Comparison of ENCODE assay signal across 13 cellular contexts in genomic region chr3:48708481-48708889, GRCh38. TPM values are rescaled to one million over a fixed set of nuclear protein-coding genes. Genes with fewer than 3 reads are reported as not detected.
DNase-seq lines count a peak whose midpoint lies in the region; ATAC-seq and TF ChIP-seq lines count a peak whose summit lies in the region.
"Had no signal": no experiment of that assay in that cellular context is flagged by ENCODE, and none has a peak within 500 bp of the region (broad histone marks: within the 10 kb centered on the region; RNA-seq: fewer than 3 reads in every experiment).

No MANE protein-coding gene starts in this region.

- H3K4me3 ChIP-seq in fibroblast of villous mesenchyme (ENCODE audit: low read depth, low read length) = no peak overlapping the region

- H3K4me1 Mint-ChIP-seq in activated CD8-positive, alpha-beta memory T cell treated with anti-CD3 and anti-CD28 coated beads, Interleukin-2, amount 10 ng/mL, durations not matched to agents 7 days and 5 days = peaks cover 39% of the 10 kb centered on the region
- H3K4me1 Mint-ChIP-seq in activated T-helper 17 cell treated with anti-CD3 and anti-CD28 coated beads, Interleukin-2, amount 50 U/mL, for 72 hours = peaks cover 10% of the 10 kb centered on the region
- H3K4me1 Mint-ChIP-seq in stimulated activated effector memory CD8-positive, alpha-beta T cell treated with anti-CD3 and anti-CD28 coated beads, Interleukin-12 subunit alpha, Interleukin-12 subunit beta, amount 100 ng/mL, for 72 hours = peaks cover 39% of the 10 kb centered on the region

- no peak for ATAC-seq in activated CD8-positive, alpha-beta memory T cell treated with anti-CD3 and anti-CD28 coated beads, Interleukin-2, amount 10 ng/mL, durations not matched to agents 7 days and 5 days
- ATAC-seq in activated T-helper 17 cell treated with anti-CD3 and anti-CD28 coated beads, Interleukin-2, amount 50 U/mL, for 72 hours (replicated peaks) = peak; percentile 87
- ATAC-seq in stimulated activated effector memory CD8-positive, alpha-beta T cell treated with anti-CD3 and anti-CD28 coated beads, Interleukin-12 subunit alpha, Interleukin-12 subunit beta, amount 100 ng/mL, for 72 hours = peak; percentile 82
- no peak for ATAC-seq in HG02884 (IDR thresholded peaks at IDR 0.05; ENCODE audit: unreplicated experiment)
- ATAC-seq: T-cell had no signal

- no peak for DNase-seq in activated CD8-positive, alpha-beta memory T cell treated with anti-CD3 and anti-CD28 coated beads, Interleukin-2, amount 10 ng/mL, durations not matched to agents 7 days and 5 days
- no peak for DNase-seq in activated CD8-positive, alpha-beta memory T cell treated with anti-CD3 and anti-CD28 coated beads, Interleukin-2, amount 50 U/mL, for 4 hours
- DNase-seq in fibroblast of villous mesenchyme (ENCODE audit: low read depth) (peak; percentile 22), SKM-1 treated with dmso at 0.1 percent for 144 hours (lab: John Stamatoyannopoulos, UW; ENCODE audit: unreplicated experiment) (no peak), GOT3 (lab: John Stamatoyannopoulos, UW) (no peak)
- DNase-seq in stimulated activated effector memory CD8-positive, alpha-beta T cell treated with anti-CD3 and anti-CD28 coated beads, Interleukin-12 subunit alpha, Interleukin-12 subunit beta, amount 100 ng/mL, for 72 hours (ENCODE audit: low spot score in 2 of 2) = no peak
- DNase-seq: activated gamma-delta T cell, AML-193, hippocampal formation, occipital lobe, T-cell had no signal

- peaks cover 37% of the 10 kb centered on the region for H3K36me3 Mint-ChIP-seq in activated CD8-positive, alpha-beta memory T cell treated with anti-CD3 and anti-CD28 coated beads, Interleukin-2, amount 10 ng/mL, durations not matched to agents 7 days and 5 days
- H3K36me3 Mint-ChIP-seq in activated T-helper 17 cell treated with anti-CD3 and anti-CD28 coated beads, Interleukin-2, amount 50 U/mL, for 72 hours (ENCODE audit: low read depth) = peaks cover 89% of the 10 kb centered on the region
- H3K36me3 Mint-ChIP-seq in stimulated activated effector memory CD8-positive, alpha-beta T cell treated with anti-CD3 and anti-CD28 coated beads, Interleukin-12 subunit alpha, Interleukin-12 subunit beta, amount 100 ng/mL, for 72 hours = peaks cover 97% of the 10 kb centered on the region

- CTCF ChIA-PET in activated CD8-positive, alpha-beta memory T cell treated with anti-CD3 and anti-CD28 coated beads, Interleukin-2, amount 10 ng/mL, durations not matched to agents 7 days and 5 days (lab: Charles Lee) = interaction anchor here (1.7 to 3.4 kb wide), 3 partner anchors 17 to 32 kb away, joined by 3 to 13 read pairs (median 3); partner anchors contain the start of gene NCKIPSD

- no peak overlapping the region for H3K4me3 Mint-ChIP-seq in activated CD8-positive, alpha-beta memory T cell treated with anti-CD3 and anti-CD28 coated beads, Interleukin-2, amount 10 ng/mL, durations not matched to agents 7 days and 5 days
- H3K4me3 Mint-ChIP-seq in activated T-helper 17 cell treated with anti-CD3 and anti-CD28 coated beads, Interleukin-2, amount 50 U/mL, for 72 hours = peak overlapping the region; percentile 38
- H3K4me3 Mint-ChIP-seq in stimulated activated effector memory CD8-positive, alpha-beta T cell treated with anti-CD3 and anti-CD28 coated beads, Interleukin-12 subunit alpha, Interleukin-12 subunit beta, amount 100 ng/mL, for 72 hours = no peak overlapping the region

- no peak for TF ChIP-seq CTCF in fibroblast of villous mesenchyme (IDR thresholded peaks at IDR 0.05; ENCODE audit: insufficient read depth, low read depth, low read length)

- no peaks in the 10 kb centered on the region for H3K27me3 Mint-ChIP-seq in activated CD8-positive, alpha-beta memory T cell treated with anti-CD3 and anti-CD28 coated beads, Interleukin-2, amount 10 ng/mL, durations not matched to agents 7 days and 5 days
- H3K27me3 Mint-ChIP-seq in activated T-helper 17 cell treated with anti-CD3 and anti-CD28 coated beads, Interleukin-2, amount 50 U/mL, for 72 hours = no peaks in the 10 kb centered on the region
- H3K27me3 Mint-ChIP-seq: T-cell had no signal

- H3K27ac Mint-ChIP-seq in activated CD8-positive, alpha-beta memory T cell treated with anti-CD3 and anti-CD28 coated beads, Interleukin-2, amount 10 ng/mL, durations not matched to agents 7 days and 5 days = peak overlapping the region; percentile 37
- peak overlapping the region; percentile 86 for H3K27ac Mint-ChIP-seq in activated T-helper 17 cell treated with anti-CD3 and anti-CD28 coated beads, Interleukin-2, amount 50 U/mL, for 72 hours
- peak overlapping the region; percentile 79 for H3K27ac Mint-ChIP-seq in stimulated activated effector memory CD8-positive, alpha-beta T cell treated with anti-CD3 and anti-CD28 coated beads, Interleukin-12 subunit alpha, Interleukin-12 subunit beta, amount 100 ng/mL, for 72 hours

- no peaks in the 10 kb centered on the region for H3K9me3 Mint-ChIP-seq in activated CD8-positive, alpha-beta memory T cell treated with anti-CD3 and anti-CD28 coated beads, Interleukin-2, amount 10 ng/mL, durations not matched to agents 7 days and 5 days (ENCODE audit: low read depth)
- H3K9me3 Mint-ChIP-seq in activated T-helper 17 cell treated with anti-CD3 and anti-CD28 coated beads, Interleukin-2, amount 50 U/mL, for 72 hours = no peaks in the 10 kb centered on the region
- H3K9me3 Mint-ChIP-seq in stimulated activated effector memory CD8-positive, alpha-beta T cell treated with anti-CD3 and anti-CD28 coated beads, Interleukin-12 subunit alpha, Interleukin-12 subunit beta, amount 100 ng/mL, for 72 hours = no peaks in the 10 kb centered on the region
- H3K9me3 Mint-ChIP-seq: T-cell had no signal

RNA-seq across cellular contexts. Expression of gene IP6K2, which starts 8.5 kb away (rescaled TPM):
- total RNA-seq in activated CD8-positive, alpha-beta memory T cell treated with anti-CD3 and anti-CD28 coated beads, Interleukin-2, amount 10 ng/mL, durations not matched to agents 7 days and 5 days = 10 to 100 TPM; 65.3 to 69.7 TPM
- 10 to 100 TPM; 43.4 to 51.1 TPM for total RNA-seq in activated T-helper 17 cell treated with anti-CD3 and anti-CD28 coated beads, Interleukin-2, amount 50 U/mL, for 72 hours
- 46.4 and 55.7 TPM in 2 replicates for total RNA-seq in fibroblast of villous mesenchyme

RNA-seq across cellular contexts. Expression of gene NCKIPSD, which starts 22.8 kb away (rescaled TPM):
- 10 to 100 TPM; 33.4 to 43.0 TPM for total RNA-seq in activated CD8-positive, alpha-beta memory T cell treated with anti-CD3 and anti-CD28 coated beads, Interleukin-2, amount 10 ng/mL, durations not matched to agents 7 days and 5 days
- 100 to 1,000 TPM in 1 of 2 donors, 10 to 100 TPM in 1; 58.0 to 110 TPM for total RNA-seq in activated T-helper 17 cell treated with anti-CD3 and anti-CD28 coated beads, Interleukin-2, amount 50 U/mL, for 72 hours
- total RNA-seq in fibroblast of villous mesenchyme = 17.7 and 23.3 TPM in 2 replicates

RNA-seq across cellular contexts. Expression of gene CELSR3, which starts 45.8 kb away (rescaled TPM):
- total RNA-seq in activated CD8-positive, alpha-beta memory T cell treated with anti-CD3 and anti-CD28 coated beads, Interleukin-2, amount 10 ng/mL, durations not matched to agents 7 days and 5 days = 10 to 100 TPM; 20.9 to 24.0 TPM
- 10 to 100 TPM; 20.3 to 27.1 TPM for total RNA-seq in activated T-helper 17 cell treated with anti-CD3 and anti-CD28 coated beads, Interleukin-2, amount 50 U/mL, for 72 hours
- total RNA-seq in fibroblast of villous mesenchyme = 1.6 and 1.7 TPM in 2 replicates

Comparison
In these comparisons a context has a peak if more than half of its experiments do, and no peak if none do; other contexts are left out.
1. ATAC-seq: peak in activated T-helper 17 cell treated with anti-CD3 and anti-CD28 coated beads, Interleukin-2, amount 50 U/mL, for 72 hours (single experiment) and stimulated activated effector memory CD8-positive, alpha-beta T cell treated with anti-CD3 and anti-CD28 coated beads, Interleukin-12 subunit alpha, Interleukin-12 subunit beta, amount 100 ng/mL, for 72 hours (single experiment); none in activated CD8-positive, alpha-beta memory T cell treated with anti-CD3 and anti-CD28 coated beads, Interleukin-2, amount 10 ng/mL, durations not matched to agents 7 days and 5 days (single experiment) and HG02884 (single experiment).
2. Peak in every context shown above with its lines, with median percentiles within 50 percentile points of each other: H3K27ac Mint-ChIP-seq.